ENCODE assay signal across 10 cellular contexts in genomic region chr10:126101744-126102143, GRCh38.
DNase-seq lines count a peak whose midpoint lies in the region; ATAC-seq, FAIRE-seq and TF ChIP-seq lines count a peak whose summit lies in the region.
"Had no signal": no experiment of that assay in that cellular context is flagged by ENCODE, and none has a peak within 500 bp of the region (broad histone marks: within the 10 kb centered on the region; RNA-seq: fewer than 3 reads in every experiment).

No MANE protein-coding gene starts in this region.

- H3K4me3 ChIP-seq in right atrium auricular region = no peak overlapping the region
- H3K4me3 ChIP-seq in upper lobe of right lung = no peak overlapping the region
- H3K4me3 ChIP-seq: A549 had no signal

- H3K27me3 ChIP-seq in right atrium auricular region (no peaks in the 10 kb centered on the region), upper lobe of right lung (no peaks in the 10 kb centered on the region)

- TF ChIP-seq CTCF in right atrium auricular region (IDR thresholded peaks at IDR 0.05) (no peak), upper lobe of right lung (IDR thresholded peaks at IDR 0.05) (no peak)

- H3K36me3 ChIP-seq in right atrium auricular region (no peaks in the 10 kb centered on the region), upper lobe of right lung (no peaks in the 10 kb centered on the region)

- H3K27ac ChIP-seq in right atrium auricular region = no peak overlapping the region
- no peak overlapping the region for H3K27ac ChIP-seq in upper lobe of right lung
- H3K27ac ChIP-seq: A549 had no signal

- no peak for ATAC-seq in left ventricle myocardium superior
- peak; percentile 98 for ATAC-seq in HG02885 (IDR thresholded peaks at IDR 0.05; ENCODE audit: poor library complexity, unreplicated experiment)
- peak; percentile 77 for ATAC-seq in upper lobe of right lung
- ATAC-seq in GM19324 (IDR thresholded peaks at IDR 0.05; ENCODE audit: low FRiP score, unreplicated experiment) = no peak
- ATAC-seq: A549 had no signal

- H3K4me1 ChIP-seq in right atrium auricular region = no peaks in the 10 kb centered on the region
- no peaks in the 10 kb centered on the region for H3K4me1 ChIP-seq in upper lobe of right lung
- H3K4me1 ChIP-seq: A549 had no signal

- no peak for FAIRE-seq in RCC 7860 (lab: Jason Lieb, UNC)

- intact Hi-C loops in left ventricle myocardium superior (cut with micrococcal nuclease) (no loop called here), upper lobe of right lung (cut with DNase I) (no loop called here)

- H3K9me3 ChIP-seq in right atrium auricular region (no peaks in the 10 kb centered on the region), upper lobe of right lung (no peaks in the 10 kb centered on the region)
- H3K9me3 ChIP-seq: A549 had no signal

- DNase-seq in right atrium auricular region (ENCODE audit: low spot score) (peak; percentile 59), left ventricle myocardium superior (no peak), MV-4-11 (lab: John Stamatoyannopoulos, UW) (peak; percentile 87), upper lobe of right lung (no peak), OCI-M2 (lab: John Stamatoyannopoulos, UW; ENCODE audit: unreplicated experiment) (no peak), RCC 7860 (ENCODE audit: low spot score) (no peak)
- DNase-seq: NCI-H1436 had no signal

Comparison
In these comparisons a context has a peak if more than half of its experiments do, and no peak if none do; other contexts are left out.
1. DNase-seq: peak in right atrium auricular region (single experiment) and MV-4-11 (single experiment); none in left ventricle myocardium superior (single experiment), upper lobe of right lung (single experiment), OCI-M2 (single experiment) and RCC 7860 (single experiment).
2. ATAC-seq: peak in HG02885 (single experiment) and upper lobe of right lung (single experiment); none in left ventricle myocardium superior (single experiment) and GM19324 (single experiment).